Comparison of ENCODE assay signal across 8 cellular contexts in the genomic region with DNA sequence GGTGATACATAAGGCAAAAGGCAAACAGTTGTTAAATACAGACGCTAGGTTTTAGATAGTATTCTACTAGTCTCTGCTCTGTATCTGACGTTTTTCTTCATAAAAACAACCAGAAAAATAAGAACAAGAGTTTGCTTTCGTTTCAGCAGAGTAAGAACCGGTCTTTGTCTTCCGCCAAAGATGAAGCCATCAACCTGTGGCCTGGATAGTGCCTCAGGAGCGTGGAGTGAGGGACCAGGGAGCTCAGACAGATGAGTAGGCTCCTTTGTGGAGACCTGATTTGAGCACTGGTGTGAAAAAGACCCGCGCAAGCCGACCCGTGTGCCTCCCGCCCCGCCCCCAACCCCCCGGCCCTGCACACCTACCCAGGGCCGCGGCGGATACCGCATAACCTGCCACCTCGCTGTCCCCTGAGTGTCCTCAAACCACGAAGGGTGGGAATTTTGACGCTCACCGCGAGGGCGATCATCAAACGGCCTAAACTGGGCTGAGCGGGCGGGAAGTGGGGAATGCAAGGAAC. TPM values are rescaled to one million over a fixed set of nuclear protein-coding genes. Genes with fewer than 3 reads are reported as not detected.
DNase-seq lines count a peak whose midpoint lies in the region; ATAC-seq and TF ChIP-seq lines count a peak whose summit lies in the region.

No MANE protein-coding gene starts in this region.

- no peak for TF ChIP-seq POLR2A in suprapubic skin (IDR thresholded peaks at IDR 0.05)

- H3K9me3 Mint-ChIP-seq in activated T-cell treated with anti-CD3 and anti-CD28 coated beads, Interleukin-2, amount 50 U/mL, for 4 hours, result no peaks in the 10 kb centered on the region
- no peaks in the 10 kb centered on the region for H3K9me3 Mint-ChIP-seq in activated naive CD8-positive, alpha-beta T cell treated with anti-CD3 and anti-CD28 coated beads, Interleukin-2, amount 10 ng/mL, durations not matched to agents 7 days and 5 days

- H3K4me1 Mint-ChIP-seq in activated T-cell treated with anti-CD3 and anti-CD28 coated beads, Interleukin-2, amount 50 U/mL, for 4 hours (ENCODE audit: low read depth), result peaks cover 12% of the 10 kb centered on the region
- H3K4me1 Mint-ChIP-seq in activated naive CD8-positive, alpha-beta T cell treated with anti-CD3 and anti-CD28 coated beads, Interleukin-2, amount 10 ng/mL, durations not matched to agents 7 days and 5 days, result peaks cover 7% of the 10 kb centered on the region

- H3K4me3 ChIP-seq in iPS-15b (ENCODE audit: low read depth, low read length), result peak overlapping the region; percentile 64
- peak overlapping the region; percentile 84 for H3K4me3 ChIP-seq in suprapubic skin

- H3K36me3 Mint-ChIP-seq in activated T-cell treated with anti-CD3 and anti-CD28 coated beads, Interleukin-2, amount 50 U/mL, for 4 hours (ENCODE audit: insufficient read depth), result no peaks in the 10 kb centered on the region
- H3K36me3 Mint-ChIP-seq in activated naive CD8-positive, alpha-beta T cell treated with anti-CD3 and anti-CD28 coated beads, Interleukin-2, amount 10 ng/mL, durations not matched to agents 7 days and 5 days, result peaks cover 4% of the 10 kb centered on the region

- H3K27me3 Mint-ChIP-seq in activated T-cell treated with anti-CD3 and anti-CD28 coated beads, Interleukin-2, amount 50 U/mL, for 4 hours (ENCODE audit: low read depth), result peaks cover 6% of the 10 kb centered on the region
- peaks cover 30% of the 10 kb centered on the region for H3K27me3 Mint-ChIP-seq in activated naive CD8-positive, alpha-beta T cell treated with anti-CD3 and anti-CD28 coated beads, Interleukin-2, amount 10 ng/mL, durations not matched to agents 7 days and 5 days

- no peak for DNase-seq in activated T-cell treated with anti-CD3 and anti-CD28 coated beads, Interleukin-2, amount 50 U/mL, for 4 hours
- DNase-seq in activated T-cell treated with anti-CD3 and anti-CD28 coated beads for 4 hours (no peak), suprapubic skin (ENCODE audit: low spot score in 2 of 2) (no peak), UCSD-AML1 (lab: John Stamatoyannopoulos, UW; ENCODE audit: unreplicated experiment) (no peak)
- no peak for DNase-seq in activated naive CD8-positive, alpha-beta T cell treated with anti-CD3 and anti-CD28 coated beads, Interleukin-2, amount 10 ng/mL, durations not matched to agents 7 days and 5 days

- ATAC-seq in activated T-cell treated with anti-CD3 and anti-CD28 coated beads, Interleukin-2, amount 50 U/mL, for 4 hours, result no peak
- no peak for ATAC-seq in activated naive CD8-positive, alpha-beta T cell treated with anti-CD3 and anti-CD28 coated beads, Interleukin-2, amount 10 ng/mL, durations not matched to agents 7 days and 5 days (ENCODE audit: low read depth)
- ATAC-seq in GM21717 (IDR thresholded peaks at IDR 0.05; ENCODE audit: unreplicated experiment) (no peak), HG02588 (IDR thresholded peaks at IDR 0.05; ENCODE audit: unreplicated experiment) (no peak)

- peaks cover 28% of the 10 kb centered on the region for H3K27me3 ChIP-seq in iPS-15b (ENCODE audit: control insufficient read depth, insufficient read depth, low read length)
- H3K27me3 ChIP-seq in suprapubic skin, result no peaks in the 10 kb centered on the region

- H3K9me3 ChIP-seq in iPS-15b (ENCODE audit: control insufficient read depth, insufficient read depth, low read length) (no peaks in the 10 kb centered on the region), suprapubic skin (no peaks in the 10 kb centered on the region)

- TF ChIP-seq CTCF in suprapubic skin (IDR thresholded peaks at IDR 0.05), result no peak

- peak overlapping the region; percentile 67 for H3K27ac ChIP-seq in suprapubic skin

- H3K36me3 ChIP-seq in iPS-15b (ENCODE audit: control insufficient read depth, insufficient read depth, low read length), result no peaks in the 10 kb centered on the region
- H3K36me3 ChIP-seq in suprapubic skin, result no peaks in the 10 kb centered on the region

- POLR2A ChIA-PET in activated naive CD8-positive, alpha-beta T cell treated with anti-CD3 and anti-CD28 coated beads, Interleukin-2, amount 10 ng/mL, durations not matched to agents 7 days and 5 days (lab: Charles Lee), result no interaction called here

- H3K27ac Mint-ChIP-seq in activated naive CD8-positive, alpha-beta T cell treated with anti-CD3 and anti-CD28 coated beads, Interleukin-2, amount 10 ng/mL, durations not matched to agents 7 days and 5 days, result no peak overlapping the region

- no peak for TF ChIP-seq EP300 in suprapubic skin (IDR thresholded peaks at IDR 0.05)

- H3K4me3 Mint-ChIP-seq in activated T-cell treated with anti-CD3 and anti-CD28 coated beads, Interleukin-2, amount 50 U/mL, for 4 hours, result peak overlapping the region; percentile 57
- peak overlapping the region; percentile 37 for H3K4me3 Mint-ChIP-seq in activated naive CD8-positive, alpha-beta T cell treated with anti-CD3 and anti-CD28 coated beads, Interleukin-2, amount 10 ng/mL, durations not matched to agents 7 days and 5 days

- WGBS in suprapubic skin, result 45% methylated on average over 19 of the region's 26 CpGs

- peaks cover under 1% of the 10 kb centered on the region for H3K4me1 ChIP-seq in iPS-15b (ENCODE audit: control insufficient read depth, insufficient read depth, low read length)
- H3K4me1 ChIP-seq in suprapubic skin, result peaks cover 33% of the 10 kb centered on the region

- H3K9ac ChIP-seq in iPS-15b (ENCODE audit: low read depth, low read length), result peak overlapping the region; percentile 12

RNA-seq across cellular contexts. Expression of a gene that starts 1.0 kb away (rescaled TPM):
- 1 to 10 TPM; 4.2 to 5.9 (median 4.3) TPM for total RNA-seq in activated T-cell treated with anti-CD3 and anti-CD28 coated beads, Interleukin-2, amount 50 U/mL, for 4 hours
- 10 to 100 TPM; 22.0 to 23.4 TPM for total RNA-seq in activated naive CD8-positive, alpha-beta T cell treated with anti-CD3 and anti-CD28 coated beads, Interleukin-2, amount 10 ng/mL, durations not matched to agents 7 days and 5 days
- total RNA-seq in suprapubic skin, result 100 to 1,000 TPM in 1 of 4 donors, 10 to 100 TPM in 3; 75.2 to 127 (median 87.0) TPM
